ENCODE assay signal across 1 cellular context in the genomic region with DNA sequence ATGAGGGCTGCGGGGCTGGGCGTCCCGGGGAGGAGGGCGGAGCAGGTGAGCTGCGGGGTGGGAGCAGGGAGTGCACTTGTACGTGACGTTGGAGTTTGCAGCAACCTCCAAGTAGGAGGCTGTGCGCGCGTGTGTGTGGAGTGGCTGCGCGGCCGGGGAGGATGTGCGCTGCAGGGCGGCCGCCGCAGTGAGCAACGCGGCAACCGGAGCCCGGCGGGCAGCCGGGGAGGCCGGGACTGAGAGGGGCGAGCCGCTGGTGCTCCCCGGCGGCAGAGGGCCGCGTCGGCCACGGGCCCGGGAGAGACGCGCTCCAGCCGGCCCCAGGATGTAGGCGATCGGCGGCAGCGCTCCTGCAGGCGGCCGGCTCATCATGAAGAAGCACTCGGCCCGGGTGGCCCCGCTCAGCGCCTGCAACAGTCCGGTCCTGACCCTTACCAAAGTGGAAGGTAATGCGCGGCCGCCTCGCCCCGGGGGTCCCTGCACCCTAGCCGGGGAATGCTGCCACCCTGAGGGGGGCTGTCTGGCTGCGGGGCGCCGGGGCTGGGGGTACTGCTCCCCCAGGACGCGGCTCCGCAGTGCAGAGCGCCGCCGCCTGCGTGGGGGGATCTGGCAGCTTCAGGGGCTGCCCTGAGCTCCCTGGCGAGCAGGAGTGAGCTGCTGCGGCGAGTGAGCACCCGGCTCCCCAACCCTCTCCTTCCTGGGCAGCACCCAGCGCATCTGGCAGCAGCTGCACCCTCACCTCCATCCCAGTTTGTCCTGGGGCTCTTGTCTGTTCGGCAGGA.
TF ChIP-seq lines count a peak whose summit lies in the region.

No MANE protein-coding gene starts in this region.

TF ChIP-seq in HEK293, 187 proteins besides CTCF, POLR2A, EP300 and RAD21 (continued from another document):
- TF ChIP-seq, protein P1, sequence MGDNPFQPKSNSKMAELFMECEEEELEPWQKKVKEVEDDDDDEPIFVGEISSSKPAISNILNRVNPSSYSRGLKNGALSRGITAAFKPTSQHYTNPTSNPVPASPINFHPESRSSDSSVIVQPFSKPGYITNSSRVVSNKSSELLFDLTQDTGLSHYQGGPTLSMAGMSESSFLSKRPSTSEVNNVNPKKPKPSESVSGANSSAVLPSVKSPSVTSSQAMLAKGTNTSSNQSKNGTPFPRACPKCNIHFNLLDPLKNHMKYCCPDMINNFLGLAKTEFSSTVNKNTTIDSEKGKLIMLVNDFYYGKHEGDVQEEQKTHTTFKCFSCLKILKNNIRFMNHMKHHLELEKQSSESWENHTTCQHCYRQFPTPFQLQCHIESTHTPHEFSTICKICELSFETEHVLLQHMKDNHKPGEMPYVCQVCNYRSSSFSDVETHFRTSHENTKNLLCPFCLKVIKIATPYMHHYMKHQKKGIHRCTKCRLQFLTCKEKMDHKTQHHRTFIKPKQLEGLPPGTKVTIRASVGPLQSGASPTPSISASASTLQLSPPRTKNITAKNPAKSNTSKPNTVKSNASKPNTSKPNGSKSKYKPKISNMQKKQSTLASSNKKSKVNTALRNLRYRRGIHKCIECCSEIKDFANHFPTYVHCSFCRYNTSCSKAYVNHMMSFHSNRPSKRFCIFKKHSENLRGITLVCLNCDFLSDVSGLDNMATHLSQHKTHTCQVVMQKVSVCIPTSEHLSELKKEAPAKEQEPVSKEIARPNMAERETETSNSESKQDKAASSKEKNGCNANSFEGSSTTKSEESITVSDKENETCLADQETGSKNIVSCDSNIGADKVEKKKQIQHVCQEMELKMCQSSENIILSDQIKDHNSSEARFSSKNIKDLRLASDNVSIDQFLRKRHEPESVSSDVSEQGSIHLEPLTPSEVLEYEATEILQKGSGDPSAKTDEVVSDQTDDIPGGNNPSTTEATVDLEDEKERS (tag by site-specific recombination; IDR thresholded peaks at IDR 0.05) = no peak
- TF ChIP-seq, protein P2, sequence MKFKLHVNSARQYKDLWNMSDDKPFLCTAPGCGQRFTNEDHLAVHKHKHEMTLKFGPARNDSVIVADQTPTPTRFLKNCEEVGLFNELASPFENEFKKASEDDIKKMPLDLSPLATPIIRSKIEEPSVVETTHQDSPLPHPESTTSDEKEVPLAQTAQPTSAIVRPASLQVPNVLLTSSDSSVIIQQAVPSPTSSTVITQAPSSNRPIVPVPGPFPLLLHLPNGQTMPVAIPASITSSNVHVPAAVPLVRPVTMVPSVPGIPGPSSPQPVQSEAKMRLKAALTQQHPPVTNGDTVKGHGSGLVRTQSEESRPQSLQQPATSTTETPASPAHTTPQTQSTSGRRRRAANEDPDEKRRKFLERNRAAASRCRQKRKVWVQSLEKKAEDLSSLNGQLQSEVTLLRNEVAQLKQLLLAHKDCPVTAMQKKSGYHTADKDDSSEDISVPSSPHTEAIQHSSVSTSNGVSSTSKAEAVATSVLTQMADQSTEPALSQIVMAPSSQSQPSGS (tag by site-specific recombination; IDR thresholded peaks at IDR 0.05; ENCODE audit: low read depth) = no peak
- TF ChIP-seq ZNF202 (tag by site-specific recombination; IDR thresholded peaks at IDR 0.05; ENCODE audit: borderline replicate concordance) (no peak), ZNF394 (tag by site-specific recombination; IDR thresholded peaks at IDR 0.05; ENCODE audit: borderline replicate concordance) (no peak), BCL11A (tag by site-specific recombination; IDR thresholded peaks at IDR 0.05; ENCODE audit: low read depth) (no peak), YY2 (tag by site-specific recombination; IDR thresholded peaks at IDR 0.05) (no peak)
